ENCODE assay signal across 14 cellular contexts in genomic region chr4:41638203-41638602, GRCh38.
DNase-seq lines count a peak whose midpoint lies in the region; ATAC-seq and TF ChIP-seq lines count a peak whose summit lies in the region.
"Had no signal": no experiment of that assay in that cellular context is flagged by ENCODE, and none has a peak within 500 bp of the region (broad histone marks: within the 10 kb centered on the region; RNA-seq: fewer than 3 reads in every experiment).

No MANE protein-coding gene starts in this region.

- in situ Hi-C loops in transverse colon (cut with MboI; ENCODE audit: low pct_ligation_motif_present in 1 of 4, low pct_unique_long_range_greater_than_20kb in 1 of 4, low sequenced_read_pairs in 3 of 4), result loop anchor here in 1 of 4 donors (25.0 kb wide), 1 partner anchor 701 kb away; no protein-coding TSS in a partner anchor

- H3K4me1 ChIP-seq in GM23338 (ENCODE audit: insufficient read depth), result peaks cover 6% of the 10 kb centered on the region; the same call in 1 of the 2 replicates
- H3K4me1 ChIP-seq in smooth muscle cell (ENCODE audit: low read depth), result peaks cover 5% of the 10 kb centered on the region
- H3K4me1 ChIP-seq in transverse colon, result no peaks in the 10 kb centered on the region

- no peak for ATAC-seq in GM23338
- no peak for ATAC-seq in SK-N-SH treated with all-trans-retinoic acid at 6 μM for 48 hours
- ATAC-seq: CD8-positive, alpha-beta T cell had no signal

- intact Hi-C loops in transverse colon (cut with DNase I; ENCODE audit: low total_unique reads), result no loop called here

- DNase-seq in GM23338 (ENCODE audit: low spot score), result no peak
- DNase-seq in fibroblast of peridontal ligament (ENCODE audit: extremely low read depth), result peak; percentile 18
- DNase-seq in smooth muscle cell (lab: John Stamatoyannopoulos, UW; ENCODE audit: unreplicated experiment), result no peak
- no peak for DNase-seq in transverse colon
- DNase-seq in stimulated activated CD4-positive, alpha-beta T cell treated with anti-CD3 and anti-CD28 coated beads, Interleukin-4, amount 100 ng/mL, for 24 hours, result no peak
- DNase-seq in NCI-H526 (lab: John Stamatoyannopoulos, UW), result no peak
- DNase-seq: 8988T; Calu3; CD8-positive, alpha-beta T cell; GF-D8; HCEC 1CT had no signal

- H3K36me3 Mint-ChIP-seq in GM23338 (ENCODE audit: low read depth), result no peaks in the 10 kb centered on the region
- H3K36me3 Mint-ChIP-seq: CD8-positive, alpha-beta T cell had no signal

- TF ChIP-seq CTCF in GM23338 (conservative IDR thresholded peaks at IDR 0.05; ENCODE audit: low read depth in 2 of 2) (no peak), smooth muscle cell (IDR thresholded peaks at IDR 0.05; ENCODE audit: borderline replicate concordance, insufficient read depth, poor library complexity, severe bottlenecking) (no peak), transverse colon (IDR thresholded peaks at IDR 0.05) (no peak)

- H3K9me2 ChIP-seq in GM23338 (ENCODE audit: insufficient read depth), result no peaks in the 10 kb centered on the region; the same call in 1 of the 2 replicates

- no peak overlapping the region for H3K27ac Mint-ChIP-seq in GM23338
- H3K27ac Mint-ChIP-seq: CD8-positive, alpha-beta T cell had no signal

- 81% methylated on average over 3 of the region's 3 CpGs for WGBS in smooth muscle cell (ENCODE audit: low lambda C conversion rate)
- 81 to 96% methylated on average over 3 of the region's 3 CpGs for WGBS in transverse colon (ENCODE audit: low coverage in 1 of 2), 2 donors

- H3K9me3 Mint-ChIP-seq in GM23338, result no peaks in the 10 kb centered on the region
- H3K9me3 Mint-ChIP-seq: CD8-positive, alpha-beta T cell had no signal

- H3F3A ChIP-seq in GM23338 (replicated peaks; ENCODE audit: low read depth) (no peaks in the 10 kb centered on the region), smooth muscle cell (ENCODE audit: low read depth) (no peaks in the 10 kb centered on the region)

- no peak for TF ChIP-seq EP300 in transverse colon (IDR thresholded peaks at IDR 0.05; ENCODE audit: low read depth)

- peak overlapping the region; percentile 13; the same call in 1 of the 2 replicates for H2AFZ ChIP-seq in GM23338
- H2AFZ ChIP-seq in smooth muscle cell (ENCODE audit: low read depth), result no peak overlapping the region

- H3K36me3 ChIP-seq in GM23338 (ENCODE audit: insufficient read depth) (no peaks in the 10 kb centered on the region), smooth muscle cell (ENCODE audit: low read depth) (no peaks in the 10 kb centered on the region), transverse colon (no peaks in the 10 kb centered on the region)
- H3K36me3 ChIP-seq: BLaER1 treated with 17β-estradiol and CSF1 and Interleukin-3, amounts not matched to agents 10 nM and 100 nM had no signal

- H3K27ac ChIP-seq in GM23338 (ENCODE audit: low read depth), result no peak overlapping the region
- H3K27ac ChIP-seq in smooth muscle cell (ENCODE audit: low read depth), result no peak overlapping the region
- no peak overlapping the region for H3K27ac ChIP-seq in transverse colon
- H3K27ac ChIP-seq: BLaER1 treated with 17β-estradiol and CSF1 and Interleukin-3, amounts not matched to agents 10 nM and 100 nM; HL-60 had no signal

- H3K27me3 ChIP-seq in GM23338 (ENCODE audit: insufficient read depth), result no peaks in the 10 kb centered on the region
- H3K27me3 ChIP-seq in smooth muscle cell (ENCODE audit: low read depth), result no peaks in the 10 kb centered on the region
- peaks cover under 1% of the 10 kb centered on the region for H3K27me3 ChIP-seq in transverse colon
- H3K27me3 ChIP-seq: BLaER1 treated with 17β-estradiol and CSF1 and Interleukin-3, amounts not matched to agents 10 nM and 100 nM had no signal

- no peaks in the 10 kb centered on the region for H3K79me2 ChIP-seq in GM23338 (replicated peaks; ENCODE audit: insufficient read depth)
- H3K79me2 ChIP-seq in smooth muscle cell (ENCODE audit: low read depth), result no peaks in the 10 kb centered on the region

- no peak overlapping the region for H3K4me2 ChIP-seq in GM23338
- H3K4me2 ChIP-seq in smooth muscle cell, result peak overlapping the region; percentile 38
- H3K4me2 ChIP-seq: BLaER1 treated with 17β-estradiol and CSF1 and Interleukin-3, amounts not matched to agents 10 nM and 100 nM had no signal

- TF ChIP-seq POLR2A in transverse colon (IDR thresholded peaks at IDR 0.05), result no peak

- no peak overlapping the region for H3K9ac ChIP-seq in smooth muscle cell (ENCODE audit: low read depth)
- H3K9ac ChIP-seq: BLaER1 treated with 17β-estradiol and CSF1 and Interleukin-3, amounts not matched to agents 10 nM and 100 nM had no signal

- H3K4me3 Mint-ChIP-seq in GM23338, result no peak overlapping the region
- H3K4me3 Mint-ChIP-seq: CD8-positive, alpha-beta T cell had no signal

- H4K20me1 ChIP-seq in GM23338 (replicated peaks; ENCODE audit: insufficient read depth), result no peaks in the 10 kb centered on the region
- no peaks in the 10 kb centered on the region for H4K20me1 ChIP-seq in smooth muscle cell (ENCODE audit: low read depth)
- H4K20me1 ChIP-seq: BLaER1 treated with 17β-estradiol and CSF1 and Interleukin-3, amounts not matched to agents 10 nM and 100 nM had no signal

- H3K27me3 Mint-ChIP-seq in GM23338 (ENCODE audit: insufficient read depth, low read depth, poor library complexity), result peaks cover 4% of the 10 kb centered on the region

- no peaks in the 10 kb centered on the region for H3K9me3 ChIP-seq in smooth muscle cell (replicated peaks; ENCODE audit: low read depth)
- H3K9me3 ChIP-seq in transverse colon, result no peaks in the 10 kb centered on the region
- H3K9me3 ChIP-seq: BLaER1 treated with 17β-estradiol and CSF1 and Interleukin-3, amounts not matched to agents 10 nM and 100 nM had no signal

- no peak overlapping the region for H3K4me3 ChIP-seq in GM23338
- H3K4me3 ChIP-seq in smooth muscle cell, result no peak overlapping the region
- H3K4me3 ChIP-seq in transverse colon, result no peak overlapping the region
- H3K4me3 ChIP-seq: BLaER1 treated with 17β-estradiol and CSF1 and Interleukin-3, amounts not matched to agents 10 nM and 100 nM had no signal

- H3K4me1 Mint-ChIP-seq in GM23338, result peaks cover 9% of the 10 kb centered on the region

TF ChIP-seq in SK-N-SH treated with all-trans-retinoic acid at 6 μM for 48 hours, 23 proteins besides CTCF, POLR2A, EP300 and RAD21:
- TF ChIP-seq TCF4 (CRISPR knock-in tag; IDR thresholded peaks at IDR 0.05; ENCODE audit: borderline replicate concordance), result peak; percentile 64; the same call in 1 of the 2 replicates
- TF ChIP-seq ZFP3 (CRISPR knock-in tag; IDR thresholded peaks at IDR 0.05), result no peak
- no peak for TF ChIP-seq ARNTL (CRISPR knock-in tag; IDR thresholded peaks at IDR 0.05; ENCODE audit: borderline replicate concordance, low read depth)
- TF ChIP-seq ZNF565 (CRISPR knock-in tag; conservative IDR thresholded peaks at IDR 0.05; ENCODE audit: low read depth), result no peak
- TF ChIP-seq PPARA (CRISPR knock-in tag; IDR thresholded peaks at IDR 0.05; ENCODE audit: borderline replicate concordance), result no peak
- no peak for TF ChIP-seq TSHZ2 (CRISPR knock-in tag; IDR thresholded peaks at IDR 0.05)
